10 cellular contexts compared by ENCODE assay signal in genomic region chr10:88996927-88997326, GRCh38. TPM values are rescaled to one million over a fixed set of nuclear protein-coding genes. Genes with fewer than 3 reads are reported as not detected.
A peak's percentile ranks its signal among the peaks of the same experiment; 100 is the strongest.
DNase-seq lines count a peak whose midpoint lies in the region; ATAC-seq and TF ChIP-seq lines count a peak whose summit lies in the region.
"Had no signal": no experiment of that assay in that cellular context is flagged by ENCODE, and none has a peak within 500 bp of the region (broad histone marks: within the 10 kb centered on the region; RNA-seq: fewer than 3 reads in every experiment).

No MANE protein-coding gene starts in this region.

- H3K4me2 ChIP-seq in OCI-LY7 (ENCODE audit: low read length) = peak overlapping the region; percentile 64

- CTCF ChIA-PET in OCI-LY7 (lab: Charles Lee; ENCODE audit: unreplicated experiment) = no interaction called here

- H3K27ac ChIP-seq in OCI-LY7 (ENCODE audit: low read depth, low read length, poor library complexity, severe bottlenecking) (peak overlapping the region; percentile 63), tibial artery (peak overlapping the region; percentile 7 to 92)

- H3K9me3 Mint-ChIP-seq in activated T-cell treated with anti-CD3 and anti-CD28 coated beads, Interleukin-2, amount 50 U/mL, for 24 hours = no peaks in the 10 kb centered on the region

- POLR2A ChIA-PET in OCI-LY7 (lab: Charles Lee) = interaction anchor here (0.6 to 2.3 kb wide), 7 partner anchors 9 to 161 kb away, joined by 3 to 8 read pairs (median 4); no protein-coding TSS in a partner anchor

- peaks cover 54% of the 10 kb centered on the region for H3K79me2 ChIP-seq in OCI-LY7 (ENCODE audit: insufficient read depth, low read depth, low read length)

- H3K27me3 Mint-ChIP-seq in activated T-cell treated with anti-CD3 and anti-CD28 coated beads, Interleukin-2, amount 50 U/mL, for 24 hours = no peaks in the 10 kb centered on the region

- ATAC-seq in HG02885 (IDR thresholded peaks at IDR 0.05; ENCODE audit: poor library complexity, unreplicated experiment) = peak; percentile 52
- no peak for ATAC-seq in HG03457 (IDR thresholded peaks at IDR 0.05; ENCODE audit: unreplicated experiment)
- ATAC-seq in GM21515 (IDR thresholded peaks at IDR 0.05; ENCODE audit: unreplicated experiment) = no peak

- peak overlapping the region; percentile 21 for H3K4me3 ChIP-seq in OCI-LY7 (ENCODE audit: low read depth, low read length, poor library complexity, severe bottlenecking)
- no peak overlapping the region for H3K4me3 ChIP-seq in tibial artery

- BruUV-seq in OCI-LY7 (replicated peaks; lab: Mats Ljungman, UMichigan) = no TSS peak

- H2AFZ ChIP-seq in OCI-LY7 (ENCODE audit: low read length) = peak overlapping the region; percentile 1; the same call in 1 of the 2 replicates

- H3K36me3 Mint-ChIP-seq in activated T-cell treated with anti-CD3 and anti-CD28 coated beads, Interleukin-2, amount 50 U/mL, for 24 hours (ENCODE audit: low read depth) = peaks cover 12% of the 10 kb centered on the region

- DNase-seq in activated T-cell treated with anti-CD3 and anti-CD28 coated beads, Interleukin-2, amount 50 U/mL, for 24 hours = no peak
- DNase-seq in activated T-cell treated with anti-CD3 and anti-CD28 coated beads, Interleukin-2, amount 50 U/mL, for 48 hours = no peak
- DNase-seq in OCI-LY7 (ENCODE audit: low spot score) = peak; percentile 58
- no peak for DNase-seq in tibial artery
- no peak for DNase-seq in NCI-H1930 (lab: John Stamatoyannopoulos, UW)
- DNase-seq: anterior cingulate cortex, mammary epithelial cell had no signal

- intact Hi-C loops in OCI-LY7 (cut with micrococcal nuclease; ENCODE audit: unreplicated experiment) (loop anchor here (10.0 kb wide), 4 partner anchors 612 to 1902 kb away; partner anchors contain the start of genes GLUD1, KIF20B and SHLD2), tibial artery (cut with DNase I; ENCODE audit: low total_unique reads) (no loop called here)

- H3K27ac Mint-ChIP-seq in activated T-cell treated with anti-CD3 and anti-CD28 coated beads, Interleukin-2, amount 50 U/mL, for 24 hours = peak overlapping the region; percentile 13

- H3K4me1 ChIP-seq in OCI-LY7 (ENCODE audit: insufficient read depth, low read length, poor library complexity, severe bottlenecking) (peaks cover 86% of the 10 kb centered on the region), tibial artery (peaks cover 0 to 91% (median 16%) of the 10 kb centered on the region in 4 donors)

- TF ChIP-seq CTCF in OCI-LY7 (conservative IDR thresholded peaks at IDR 0.05; ENCODE audit: low read length) (no peak), tibial artery (IDR thresholded peaks at IDR 0.05) (no peak)

- H3K4me1 Mint-ChIP-seq in activated T-cell treated with anti-CD3 and anti-CD28 coated beads, Interleukin-2, amount 50 U/mL, for 24 hours (ENCODE audit: low read depth) = peaks cover 75% of the 10 kb centered on the region

- no peaks in the 10 kb centered on the region for H4K20me1 ChIP-seq in OCI-LY7 (ENCODE audit: insufficient read depth, low read length)

- H3K9me2 ChIP-seq in OCI-LY7 (ENCODE audit: insufficient read depth, low read length) = no peaks in the 10 kb centered on the region

- H3K27me3 ChIP-seq in tibial artery = no peaks in the 10 kb centered on the region

- no peaks in the 10 kb centered on the region for H3K9me3 ChIP-seq in OCI-LY7 (ENCODE audit: low read length)
- no peaks in the 10 kb centered on the region for H3K9me3 ChIP-seq in tibial artery

- H3K4me3 Mint-ChIP-seq in activated T-cell treated with anti-CD3 and anti-CD28 coated beads, Interleukin-2, amount 50 U/mL, for 24 hours = no peak overlapping the region

- H3K36me3 ChIP-seq in OCI-LY7 (ENCODE audit: insufficient read depth, low read length) (no peaks in the 10 kb centered on the region), tibial artery (no peaks in the 10 kb centered on the region)

RNA-seq across cellular contexts. Expression of gene FAS, which starts 6.3 kb away (rescaled TPM):
- 7.7 and 10.1 TPM in 2 replicates for total RNA-seq in OCI-LY7 (2014; rRNA removed; shearing (Covaris generic))
- 19.2 and 21.0 TPM in 2 replicates for total RNA-seq in OCI-LY7 (2022)

RNA-seq across cellular contexts. Expression of gene ACTA2, which starts 44.4 kb away (rescaled TPM):
- 1.4 and 5.0 TPM in 2 replicates for total RNA-seq in OCI-LY7 (2014; rRNA removed; shearing (Covaris generic))
- 3.3 and 4.2 TPM in 2 replicates for total RNA-seq in OCI-LY7 (2022)
